ENCODE assay signal across 8 cellular contexts in genomic region chr17:17692353-17693252, GRCh38. TPM values are rescaled to one million over a fixed set of nuclear protein-coding genes. Genes with fewer than 3 reads are reported as not detected.
DNase-seq lines count a peak whose midpoint lies in the region; ATAC-seq, FAIRE-seq and TF ChIP-seq lines count a peak whose summit lies in the region.

No MANE protein-coding gene starts in this region.

- no peak for TF ChIP-seq CTCF in OCI-LY3 (IDR thresholded peaks at IDR 0.05; ENCODE audit: low read depth, low read length)
- TF ChIP-seq CTCF in pancreas (IDR thresholded peaks at IDR 0.05), result no peak

- H3K9me3 ChIP-seq in OCI-LY3 (ENCODE audit: insufficient read depth, low read length) (no peaks in the 10 kb centered on the region), pancreas (no peaks in the 10 kb centered on the region)

- DNase-seq in EH (ENCODE audit: low read depth) (peak; percentile 28), pancreas (no peak), DMS153 (lab: John Stamatoyannopoulos, UW) (no peak), NCI-H1436 (lab: John Stamatoyannopoulos, UW) (no peak), NCI-H226 (no peak)
- no peak for DNase-seq in effector memory CD8-positive, alpha-beta T cell

- FAIRE-seq in pancreas (lab: Jason Lieb, UNC), result no peak

- H3K27me3 ChIP-seq in OCI-LY3 (ENCODE audit: low read depth, low read length), result no peaks in the 10 kb centered on the region
- H3K27me3 ChIP-seq in pancreas, result no peaks in the 10 kb centered on the region

- H3K27ac Mint-ChIP-seq in effector memory CD8-positive, alpha-beta T cell, result peak overlapping the region; percentile 98 to 99

- no peaks in the 10 kb centered on the region for H3K9me3 Mint-ChIP-seq in effector memory CD8-positive, alpha-beta T cell

- ATAC-seq in effector memory CD8-positive, alpha-beta T cell (replicated peaks), result no peak
- ATAC-seq in pancreas (no peak), HG03280 (IDR thresholded peaks at IDR 0.05; ENCODE audit: unreplicated experiment) (no peak)

- WGBS in pancreas, 2 donors, result 50 to 52% methylated on average over 9 of the region's 9 CpGs

- 0 out of 2 replicates have a peak overlapping the region, but pooled peaks have one; percentile 17 for H3K4me2 ChIP-seq in OCI-LY3 (ENCODE audit: low read length)

- no peak overlapping the region for H2AFZ ChIP-seq in OCI-LY3 (ENCODE audit: low read depth, low read length)

- H3K4me3 ChIP-seq in OCI-LY3 (ENCODE audit: low read length) (no peak overlapping the region), pancreas (peak overlapping the region in 2 of 4 donors; percentile 67 to 74)

- H3K79me2 ChIP-seq in OCI-LY3 (ENCODE audit: low read length), result peaks cover 35% of the 10 kb centered on the region

- H3K36me3 ChIP-seq in OCI-LY3 (replicated peaks; ENCODE audit: low read depth, low read length) (no peaks in the 10 kb centered on the region), pancreas (no peaks in the 10 kb centered on the region)

- no peaks in the 10 kb centered on the region for H3K27me3 Mint-ChIP-seq in effector memory CD8-positive, alpha-beta T cell

- H3K36me3 Mint-ChIP-seq in effector memory CD8-positive, alpha-beta T cell (ENCODE audit: insufficient read depth), result peaks cover 42% of the 10 kb centered on the region

- no peak overlapping the region for H3K27ac ChIP-seq in OCI-LY3 (ENCODE audit: low read length)
- H3K27ac ChIP-seq in pancreas, result peak overlapping the region; percentile 94 to 98 (median 96)

- H3K4me3 Mint-ChIP-seq in effector memory CD8-positive, alpha-beta T cell, result peak overlapping the region; percentile 82 to 86

- H3K9ac ChIP-seq in OCI-LY3 (ENCODE audit: low read length), result no peak overlapping the region

- H3K4me1 ChIP-seq in OCI-LY3 (ENCODE audit: low read length) (peaks cover 13% of the 10 kb centered on the region; the same call in 1 of the 2 replicates), pancreas (peaks cover 28 to 45% (median 30%) of the 10 kb centered on the region in 3 donors)

- H4K20me1 ChIP-seq in OCI-LY3 (ENCODE audit: insufficient read depth, low read length), result no peaks in the 10 kb centered on the region

- intact Hi-C loops in pancreas (cut with DNase I), result loop anchor here in 1 of 3 donors (10.0 kb wide), 1 partner anchor 52 kb away; no protein-coding TSS in a partner anchor

- H3K4me1 Mint-ChIP-seq in effector memory CD8-positive, alpha-beta T cell (ENCODE audit: low read depth in 2 of 2), result peaks cover 35 to 45% of the 10 kb centered on the region in 2 donors

RNA-seq across cellular contexts. Expression of gene RAI1, which starts 11.3 kb away (rescaled TPM):
- 10 to 100 TPM; 12.1 to 21.6 (median 13.5) TPM for total RNA-seq in pancreas
- polyA plus RNA-seq in pancreas, result 10 to 100 TPM; 21.1 to 23.9 TPM
